In the genomic region with DNA sequence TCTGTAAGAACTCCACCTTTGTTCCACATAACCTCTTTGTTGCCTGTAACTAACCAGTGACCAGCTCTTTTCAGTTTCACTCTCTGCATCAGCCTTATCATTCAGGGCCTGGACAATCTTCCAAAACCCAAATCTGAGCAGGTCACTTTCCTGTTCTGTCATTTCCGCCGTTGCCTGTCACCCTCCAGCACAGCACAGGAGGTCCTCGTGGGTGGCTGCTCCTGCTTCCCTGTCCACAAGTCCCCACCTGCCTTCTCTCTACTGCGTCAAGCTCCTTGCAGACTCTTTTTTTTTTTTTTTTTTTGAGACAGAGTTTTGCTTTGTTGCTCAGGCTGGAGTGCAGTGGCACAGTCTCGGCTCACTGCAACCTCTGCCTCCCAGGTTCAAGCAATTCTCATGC, we compare ENCODE assay signal across 28 cellular contexts.
"Had no signal": no experiment of that assay in that cellular context is flagged by ENCODE, and none has a peak within 500 bp of the region (broad histone marks: within the 10 kb centered on the region; RNA-seq: fewer than 3 reads in every experiment).

No MANE protein-coding gene starts in this region.

- H3K27ac ChIP-seq: ascending aorta, body of pancreas, KMS-11, SK-N-MC, VCaP had no signal

- H3K27me3 Mint-ChIP-seq: activated CD4-positive, alpha-beta T cell treated with anti-CD3 and anti-CD28 coated beads for 36 hours; activated naive CD8-positive, alpha-beta T cell treated with anti-CD3 and anti-CD28 coated beads, Interleukin-2, amount 50 U/mL, for 24 hours had no signal

- ATAC-seq: activated CD4-positive, alpha-beta T cell treated with anti-CD3 and anti-CD28 coated beads for 36 hours; activated naive CD4-positive, alpha-beta T cell treated with anti-CD3 and anti-CD28 coated beads, Interleukin-2, amount 50 U/mL, for 72 hours; activated naive CD8-positive, alpha-beta T cell treated with anti-CD3 and anti-CD28 coated beads, Interleukin-2, amount 50 U/mL, for 24 hours; activated T-cell treated with anti-CD3 and anti-CD28 coated beads, Interleukin-2, amount 50 U/mL, for 4 hours; body of pancreas; Panc1; Right ventricle myocardium inferior had no signal

- H3K9me3 Mint-ChIP-seq: activated naive CD4-positive, alpha-beta T cell treated with anti-CD3 and anti-CD28 coated beads, Interleukin-2, amount 50 U/mL, for 72 hours; activated naive CD8-positive, alpha-beta T cell treated with anti-CD3 and anti-CD28 coated beads, Interleukin-2, amount 50 U/mL, for 24 hours; activated T-cell treated with anti-CD3 and anti-CD28 coated beads, Interleukin-2, amount 50 U/mL, for 4 hours had no signal

- H3K9me3 ChIP-seq: ascending aorta, body of pancreas, MG63 had no signal

- H3K4me1 ChIP-seq: ascending aorta, body of pancreas had no signal

- H3K4me3 Mint-ChIP-seq: activated CD4-positive, alpha-beta T cell treated with anti-CD3 and anti-CD28 coated beads for 36 hours; activated naive CD8-positive, alpha-beta T cell treated with anti-CD3 and anti-CD28 coated beads, Interleukin-2, amount 50 U/mL, for 24 hours; activated T-cell treated with anti-CD3 and anti-CD28 coated beads, Interleukin-2, amount 50 U/mL, for 4 hours had no signal

- DNase-seq: activated CD4-positive, alpha-beta T cell treated with anti-CD3 and anti-CD28 coated beads for 36 hours; activated CD4-positive, alpha-beta T cell treated with anti-CD3 and anti-CD28 coated beads, Interleukin-2, amount 50 U/mL, for 1 hour; activated CD4-positive, CD25-positive, alpha-beta regulatory T cell; activated CD8-positive, alpha-beta memory T cell treated with anti-CD3 and anti-CD28 coated beads for 24 hours; activated effector memory CD4-positive, alpha-beta T cell treated with anti-CD3 and anti-CD28 coated beads, Interleukin-2, amount 50 U/mL, for 16 hours; activated naive CD4-positive, alpha-beta T cell treated with Interleukin-2 at 50 U/mL for 16 hours; activated naive CD8-positive, alpha-beta T cell treated with anti-CD3 and anti-CD28 coated beads, Interleukin-2, amount 50 U/mL, for 24 hours; activated T-cell treated with anti-CD3 and anti-CD28 coated beads, Interleukin-2, amount 50 U/mL, for 4 hours; amniotic stem cell; body of pancreas; MG63; MV-4-11; NCI-H1105; NCI-H1436; NCI-H1694 treated with DMSO at 0.1 percent for 48 hours; NCI-H2029 treated with DMSO at 0.1 percent for 48 hours; NCI-H510A treated with DMSO at 0.1 percent for 48 hours; NK-92 treated with Interleukin-12 subunit alpha and Interleukin-12 subunit beta, amount 100 ng/mL, for 24 hours; OCI-M1; RPMI8226; T-helper 1 cell had no signal

- H3K4me3 ChIP-seq: ascending aorta, body of pancreas, MG63, SK-N-MC had no signal

- H3K4me2 ChIP-seq: KMS-11 had no signal

- H3K9ac ChIP-seq: KMS-11 had no signal

- H3K27ac Mint-ChIP-seq: activated CD4-positive, alpha-beta T cell treated with anti-CD3 and anti-CD28 coated beads for 36 hours; activated naive CD8-positive, alpha-beta T cell treated with anti-CD3 and anti-CD28 coated beads, Interleukin-2, amount 50 U/mL, for 24 hours had no signal

- H3K27me3 ChIP-seq: ascending aorta, body of pancreas, MG63 had no signal

- H3K4me1 Mint-ChIP-seq: activated CD4-positive, alpha-beta T cell treated with anti-CD3 and anti-CD28 coated beads for 36 hours; activated naive CD8-positive, alpha-beta T cell treated with anti-CD3 and anti-CD28 coated beads, Interleukin-2, amount 50 U/mL, for 24 hours had no signal
